In the genomic region with DNA sequence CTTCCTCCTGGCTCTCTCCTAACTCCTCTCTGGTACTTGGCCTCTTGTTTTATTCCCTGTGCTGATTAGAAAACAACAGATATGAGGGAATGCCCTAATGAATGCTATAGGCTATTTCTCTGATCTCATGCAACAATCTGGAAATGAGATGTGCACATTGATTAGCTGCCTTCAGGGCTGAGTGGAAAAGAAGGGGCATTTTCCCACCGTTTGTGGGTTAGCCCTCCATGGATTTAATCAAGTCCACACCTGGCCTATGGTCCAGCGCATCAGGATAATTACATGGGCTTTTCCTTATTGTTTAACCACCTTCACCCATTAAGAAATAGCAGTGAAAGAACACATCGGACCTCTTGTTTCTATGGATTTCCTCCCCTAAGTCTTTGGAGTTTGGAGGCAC, we compare ENCODE assay signal across 25 cellular contexts.
"Had no signal": no experiment of that assay in that cellular context is flagged by ENCODE, and none has a peak within 500 bp of the region (broad histone marks: within the 10 kb centered on the region; RNA-seq: fewer than 3 reads in every experiment).

No MANE protein-coding gene starts in this region.

- H3K9me3 Mint-ChIP-seq: dendritic cell treated with granulocyte-macrophage colony-stimulating factor and Interleukin-4, amounts not matched to agents 40 ng/mL and 50 ng/mL, for 4 days; effector memory CD8-positive, alpha-beta T cell; endodermal cell had no signal

- DNase-seq: colonic mucosa; cortex of kidney; effector CD8-positive, alpha-beta T cell; effector memory CD8-positive, alpha-beta T cell; endodermal cell; erythroblast; esophagus squamous epithelium; foreskin fibroblast; foreskin melanocyte; gastrocnemius medialis; glutamatergic neuron; head of caudate nucleus; heart right ventricle; hippocampal formation; left cardiac atrium; left lung; left ventricle myocardium superior; lower lobe of right lung; mesenchymal stem cell; mucosa of descending colon; naive B cell had no signal

- H3K27ac Mint-ChIP-seq: dendritic cell treated with granulocyte-macrophage colony-stimulating factor and Interleukin-4, amounts not matched to agents 40 ng/mL and 50 ng/mL, for 4 days; effector memory CD8-positive, alpha-beta T cell; endodermal cell; mesothelial cell of epicardium; naive B cell had no signal

- H3K27me3 ChIP-seq: left lung had no signal

- H3K36me3 ChIP-seq: colonic mucosa, esophagus squamous epithelium, gastrocnemius medialis, heart right ventricle, left lung, lower lobe of right lung had no signal

- H3K4me3 Mint-ChIP-seq: dendritic cell treated with granulocyte-macrophage colony-stimulating factor and Interleukin-4, amounts not matched to agents 40 ng/mL and 50 ng/mL, for 4 days; effector memory CD8-positive, alpha-beta T cell; endodermal cell; mesothelial cell of epicardium; naive B cell had no signal

- H3K9me3 ChIP-seq: colonic mucosa, esophagus squamous epithelium, gastrocnemius medialis, heart right ventricle, left lung, lower lobe of right lung, mucosa of descending colon had no signal

- H3K4me1 ChIP-seq: colonic mucosa, esophagus squamous epithelium, gastrocnemius medialis, heart right ventricle, left lung, lower lobe of right lung had no signal

- H3K27me3 Mint-ChIP-seq: dendritic cell treated with granulocyte-macrophage colony-stimulating factor and Interleukin-4, amounts not matched to agents 40 ng/mL and 50 ng/mL, for 4 days had no signal

- H3K36me3 Mint-ChIP-seq: mesothelial cell of epicardium, naive B cell had no signal

- ATAC-seq: effector memory CD8-positive, alpha-beta T cell; esophagus mucosa; gastrocnemius medialis; heart right ventricle; left cardiac atrium; left lung; left ventricle myocardium superior; lower lobe of right lung; mucosa of descending colon had no signal

- H3K27ac ChIP-seq: colonic mucosa, epithelial cell of prostate, esophagus squamous epithelium, gastrocnemius medialis, heart right ventricle, left lung, lower lobe of right lung had no signal

- H3K4me1 Mint-ChIP-seq: naive B cell had no signal

- H3K4me3 ChIP-seq: colonic mucosa, esophagus squamous epithelium, gastrocnemius medialis, heart right ventricle, left lung, lower lobe of right lung, mucosa of descending colon had no signal
